In the genomic region with DNA sequence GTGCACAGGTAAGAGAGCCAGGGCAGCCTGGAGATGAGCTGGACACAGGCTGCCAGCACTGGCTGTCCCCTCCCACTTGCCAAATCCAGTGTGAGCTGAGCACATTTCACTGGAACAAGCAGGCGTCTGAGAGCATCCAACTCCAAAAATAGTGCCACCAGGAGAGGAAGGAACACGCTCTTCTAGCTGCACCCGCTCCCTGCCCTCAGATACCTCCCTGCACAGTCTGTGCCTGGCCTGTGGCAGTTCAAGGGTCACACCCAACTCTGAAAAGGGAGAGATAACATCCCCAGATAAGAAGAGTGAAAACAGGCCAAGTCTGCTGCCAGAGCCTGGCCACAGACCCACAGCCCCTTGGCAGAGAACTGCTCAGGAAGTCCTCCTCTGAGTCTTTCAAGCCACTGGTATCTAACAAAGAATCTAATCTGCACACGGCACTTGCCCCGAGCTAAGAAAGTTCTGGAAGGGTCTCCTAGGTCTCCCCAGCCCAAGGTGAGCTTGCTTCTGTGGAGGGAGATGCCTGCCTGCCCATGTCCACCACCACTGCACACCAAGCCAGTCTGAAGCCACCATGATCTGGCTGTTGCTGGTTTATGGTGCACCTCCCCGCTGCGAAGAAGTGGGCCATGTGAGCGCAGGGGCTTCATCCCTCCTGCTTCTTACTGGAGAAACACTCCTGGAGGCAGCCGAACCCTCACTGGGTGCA, we compare ENCODE assay signal across 9 cellular contexts. TPM values are rescaled to one million over a fixed set of nuclear protein-coding genes. Genes with fewer than 3 reads are reported as not detected.
A peak's percentile ranks its signal among the peaks of the same experiment; 100 is the strongest.
DNase-seq lines count a peak whose midpoint lies in the region; ATAC-seq lines count a peak whose summit lies in the region.
"Had no signal": no experiment of that assay in that cellular context is flagged by ENCODE, and none has a peak within 500 bp of the region (broad histone marks: within the 10 kb centered on the region; RNA-seq: fewer than 3 reads in every experiment).

No MANE protein-coding gene starts in this region.

- no peaks in the 10 kb centered on the region for H3K27me3 Mint-ChIP-seq in activated CD4-positive, alpha-beta T cell treated with anti-CD3 and anti-CD28 coated beads, Interleukin-2, amount 10 ng/mL, durations not matched to agents 24 days and 14 days
- no peaks in the 10 kb centered on the region for H3K27me3 Mint-ChIP-seq in activated naive CD8-positive, alpha-beta T cell treated with anti-CD3 and anti-CD28 coated beads, Interleukin-2, amount 10 ng/mL, durations not matched to agents 7 days and 5 days

- ATAC-seq in activated naive CD8-positive, alpha-beta T cell treated with anti-CD3 and anti-CD28 coated beads, Interleukin-2, amount 10 ng/mL, durations not matched to agents 7 days and 5 days (ENCODE audit: low read depth): peak; percentile 69

- POLR2A ChIA-PET in activated naive CD8-positive, alpha-beta T cell treated with anti-CD3 and anti-CD28 coated beads, Interleukin-2, amount 10 ng/mL, durations not matched to agents 7 days and 5 days (lab: Charles Lee): interaction anchor here (0.6 to 3.4 kb wide), 8 partner anchors 9 to 82 kb away, joined by 3 to 25 read pairs (median 5); a partner anchor contains a TSS

- DNase-seq in activated CD4-positive, alpha-beta T cell treated with anti-CD3 and anti-CD28 coated beads, Interleukin-2, amount 10 ng/mL, durations not matched to agents 24 days and 14 days: peak; percentile 76
- no peak for DNase-seq in activated CD4-positive, alpha-beta T cell treated with anti-CD3 and anti-CD28 coated beads, Interleukin-2, amount 50 U/mL, for 48 hours
- DNase-seq in activated naive CD8-positive, alpha-beta T cell treated with anti-CD3 and anti-CD28 coated beads, Interleukin-2, amount 10 ng/mL, durations not matched to agents 7 days and 5 days: no peak
- DNase-seq in superior temporal gyrus (ENCODE audit: extremely low spot score) (peak; percentile 61), NCI-H2227 treated with DMSO at 0.1 percent for 48 hours (lab: John Stamatoyannopoulos, UW) (no peak), GM03348 (ENCODE audit: low spot score) (no peak), NK-92 (lab: John Stamatoyannopoulos, UW; ENCODE audit: unreplicated experiment) (no peak)
- DNase-seq: NCI-H187 had no signal

- H3K9me3 ChIP-seq in iPS-15b (ENCODE audit: control insufficient read depth, insufficient read depth, low read length): no peaks in the 10 kb centered on the region

- no peaks in the 10 kb centered on the region for H3K9me3 Mint-ChIP-seq in activated CD4-positive, alpha-beta T cell treated with anti-CD3 and anti-CD28 coated beads, Interleukin-2, amount 10 ng/mL, durations not matched to agents 24 days and 14 days
- H3K9me3 Mint-ChIP-seq in activated naive CD8-positive, alpha-beta T cell treated with anti-CD3 and anti-CD28 coated beads, Interleukin-2, amount 10 ng/mL, durations not matched to agents 7 days and 5 days: no peaks in the 10 kb centered on the region

- peak overlapping the region; percentile 67 for H3K27ac Mint-ChIP-seq in activated CD4-positive, alpha-beta T cell treated with anti-CD3 and anti-CD28 coated beads, Interleukin-2, amount 10 ng/mL, durations not matched to agents 24 days and 14 days
- H3K27ac Mint-ChIP-seq in activated naive CD8-positive, alpha-beta T cell treated with anti-CD3 and anti-CD28 coated beads, Interleukin-2, amount 10 ng/mL, durations not matched to agents 7 days and 5 days: peak overlapping the region; percentile 82

- peak overlapping the region; percentile 57 for H3K4me3 Mint-ChIP-seq in activated CD4-positive, alpha-beta T cell treated with anti-CD3 and anti-CD28 coated beads, Interleukin-2, amount 10 ng/mL, durations not matched to agents 24 days and 14 days
- H3K4me3 Mint-ChIP-seq in activated naive CD8-positive, alpha-beta T cell treated with anti-CD3 and anti-CD28 coated beads, Interleukin-2, amount 10 ng/mL, durations not matched to agents 7 days and 5 days: peak overlapping the region; percentile 43

- intact Hi-C loops in activated CD4-positive, alpha-beta T cell treated with anti-CD3 and anti-CD28 coated beads, Interleukin-2, amount 10 ng/mL, durations not matched to agents 24 days and 14 days (cut with micrococcal nuclease): no loop called here

- no peak overlapping the region for H3K4me3 ChIP-seq in iPS-15b (ENCODE audit: low read depth, low read length)

- H3K4me1 ChIP-seq in iPS-15b (ENCODE audit: control insufficient read depth, insufficient read depth, low read length): no peaks in the 10 kb centered on the region

- no peaks in the 10 kb centered on the region for H3K27me3 ChIP-seq in iPS-15b (ENCODE audit: control insufficient read depth, insufficient read depth, low read length)

- H3K4me1 Mint-ChIP-seq in activated CD4-positive, alpha-beta T cell treated with anti-CD3 and anti-CD28 coated beads, Interleukin-2, amount 10 ng/mL, durations not matched to agents 24 days and 14 days: peaks cover 44% of the 10 kb centered on the region
- peaks cover 49% of the 10 kb centered on the region for H3K4me1 Mint-ChIP-seq in activated naive CD8-positive, alpha-beta T cell treated with anti-CD3 and anti-CD28 coated beads, Interleukin-2, amount 10 ng/mL, durations not matched to agents 7 days and 5 days

- H3K36me3 Mint-ChIP-seq in activated CD4-positive, alpha-beta T cell treated with anti-CD3 and anti-CD28 coated beads, Interleukin-2, amount 10 ng/mL, durations not matched to agents 24 days and 14 days (ENCODE audit: low read depth): no peaks in the 10 kb centered on the region
- no peaks in the 10 kb centered on the region for H3K36me3 Mint-ChIP-seq in activated naive CD8-positive, alpha-beta T cell treated with anti-CD3 and anti-CD28 coated beads, Interleukin-2, amount 10 ng/mL, durations not matched to agents 7 days and 5 days

- H3K36me3 ChIP-seq in iPS-15b (ENCODE audit: control insufficient read depth, insufficient read depth, low read length): no peaks in the 10 kb centered on the region

- peak overlapping the region; percentile 17 for H3K9ac ChIP-seq in iPS-15b (ENCODE audit: low read depth, low read length)

RNA-seq across cellular contexts. Expression of a gene that starts 14.7 kb away (rescaled TPM):
- total RNA-seq in activated CD4-positive, alpha-beta T cell treated with anti-CD3 and anti-CD28 coated beads, Interleukin-2, amount 10 ng/mL, durations not matched to agents 24 days and 14 days: 25.5 and 27.8 TPM in 2 replicates
- total RNA-seq in activated naive CD8-positive, alpha-beta T cell treated with anti-CD3 and anti-CD28 coated beads, Interleukin-2, amount 10 ng/mL, durations not matched to agents 7 days and 5 days: 10 to 100 TPM; 28.5 to 31.2 TPM

RNA-seq across cellular contexts. Expression of a gene that starts 36.2 kb away (rescaled TPM):
- total RNA-seq in activated CD4-positive, alpha-beta T cell treated with anti-CD3 and anti-CD28 coated beads, Interleukin-2, amount 10 ng/mL, durations not matched to agents 24 days and 14 days: 170 and 173 TPM in 2 replicates
- total RNA-seq in activated naive CD8-positive, alpha-beta T cell treated with anti-CD3 and anti-CD28 coated beads, Interleukin-2, amount 10 ng/mL, durations not matched to agents 7 days and 5 days: 100 to 1,000 TPM; 261 to 275 TPM

RNA-seq across cellular contexts. Expression of a gene that starts 50.5 kb away (rescaled TPM):
- total RNA-seq in activated CD4-positive, alpha-beta T cell treated with anti-CD3 and anti-CD28 coated beads, Interleukin-2, amount 10 ng/mL, durations not matched to agents 24 days and 14 days: 124 and 134 TPM in 2 replicates
- 100 to 1,000 TPM in 1 of 2 experiments, 10 to 100 TPM in 1; 96.7 to 105 TPM for total RNA-seq in activated naive CD8-positive, alpha-beta T cell treated with anti-CD3 and anti-CD28 coated beads, Interleukin-2, amount 10 ng/mL, durations not matched to agents 7 days and 5 days

Comparison
In these comparisons a context has a peak if more than half of its experiments do, and no peak if none do; other contexts are left out.
1. DNase-seq: peak in activated CD4-positive, alpha-beta T cell treated with anti-CD3 and anti-CD28 coated beads, Interleukin-2, amount 10 ng/mL, durations not matched to agents 24 days and 14 days (single experiment) and superior temporal gyrus (single experiment); none in activated CD4-positive, alpha-beta T cell treated with anti-CD3 and anti-CD28 coated beads, Interleukin-2, amount 50 U/mL, for 48 hours (0 of 2), activated naive CD8-positive, alpha-beta T cell treated with anti-CD3 and anti-CD28 coated beads, Interleukin-2, amount 10 ng/mL, durations not matched to agents 7 days and 5 days (single experiment), NCI-H2227 treated with DMSO at 0.1 percent for 48 hours (single experiment), GM03348 (single experiment) and NK-92 (single experiment).